In the genomic region with DNA sequence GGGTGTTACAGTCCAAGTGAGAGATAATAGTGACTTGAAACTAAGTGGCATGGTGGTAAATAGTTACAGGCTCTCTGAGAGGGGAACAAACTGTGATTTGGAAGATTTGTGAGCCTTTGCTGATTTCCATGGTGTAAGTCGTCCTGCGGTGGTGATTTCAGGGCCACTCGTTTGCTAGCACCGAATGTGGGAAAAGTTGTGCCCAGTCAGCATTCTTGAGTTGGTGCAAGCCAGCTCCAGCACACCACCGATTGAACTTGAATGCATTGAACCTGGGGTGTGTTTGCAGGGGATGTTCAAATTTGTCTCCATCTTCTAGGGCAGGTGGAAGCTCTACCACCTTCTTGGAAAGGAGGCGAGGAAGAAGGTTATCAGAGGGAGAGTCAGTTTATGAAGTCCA, we compare ENCODE assay signal across 16 cellular contexts. TPM values are rescaled to one million over a fixed set of nuclear protein-coding genes. Genes with fewer than 3 reads are reported as not detected.
DNase-seq lines count a peak whose midpoint lies in the region; ATAC-seq and TF ChIP-seq lines count a peak whose summit lies in the region.
"Had no signal": no experiment of that assay in that cellular context is flagged by ENCODE, and none has a peak within 500 bp of the region (broad histone marks: within the 10 kb centered on the region; RNA-seq: fewer than 3 reads in every experiment).

No MANE protein-coding gene starts in this region.

- H3K4me3 ChIP-seq in BLaER1 treated with 17β-estradiol and CSF1 and Interleukin-3, amounts not matched to agents 10 nM and 100 nM: no peak overlapping the region
- H3K4me3 ChIP-seq in SJSA1 (no peak overlapping the region), esophagus muscularis mucosa (no peak overlapping the region)
- no peak overlapping the region for H3K4me3 ChIP-seq in CD8-positive, alpha-beta memory T cell (ENCODE audit: low read length)
- H3K4me3 ChIP-seq: GM12878, neural progenitor cell, sigmoid colon had no signal

- H3K9me3 ChIP-seq in BLaER1 treated with 17β-estradiol and CSF1 and Interleukin-3, amounts not matched to agents 10 nM and 100 nM (replicated peaks in 1 of 11): peaks cover 0 to 8% (median 6%) of the 10 kb centered on the region in 11 experiments; a peak in 16 of 22 replicates
- H3K9me3 ChIP-seq in SJSA1 (replicated peaks): no peaks in the 10 kb centered on the region
- no peaks in the 10 kb centered on the region for H3K9me3 ChIP-seq in esophagus muscularis mucosa
- H3K9me3 ChIP-seq in CD8-positive, alpha-beta memory T cell (ENCODE audit: low read length): no peaks in the 10 kb centered on the region
- H3K9me3 ChIP-seq: sigmoid colon had no signal

- H3K4me3 Mint-ChIP-seq in stimulated activated memory B cell treated with anti-CD40 and anti-IgM and Interleukin-4, amounts not matched to agents 10 μg/mL and 1 μg/mL and 100 μg/mL, for 72 hours: no peak overlapping the region
- no peak overlapping the region for H3K4me3 Mint-ChIP-seq in CD8-positive, alpha-beta memory T cell
- H3K4me3 Mint-ChIP-seq: neural progenitor cell; T-helper 2 cell treated with Interferon-gamma antibody and Interleukin-4, amounts not matched to agents 5 μg/mL and 100 μg/mL, for 36 hours had no signal

- intact Hi-C loops in esophagus muscularis mucosa (cut with DNase I): no loop called here

- H4K20me1 ChIP-seq in BLaER1 treated with 17β-estradiol and CSF1 and Interleukin-3, amounts not matched to agents 10 nM and 100 nM: peaks cover 0 to 10% (median 0%) of the 10 kb centered on the region in 11 experiments; a peak in 4 of 22 replicates

- TF ChIP-seq POLR2A in esophagus muscularis mucosa (IDR thresholded peaks at IDR 0.05; ENCODE audit: low read depth): no peak

- H3K4me1 Mint-ChIP-seq in stimulated activated memory B cell treated with anti-CD40 and anti-IgM and Interleukin-4, amounts not matched to agents 10 μg/mL and 1 μg/mL and 100 μg/mL, for 72 hours: peaks cover 75% of the 10 kb centered on the region
- H3K4me1 Mint-ChIP-seq in CD8-positive, alpha-beta memory T cell: peaks cover 19 to 32% (median 29%) of the 10 kb centered on the region in 3 donors

- 0 out of 22 replicates have a peak overlapping the region, but pooled peaks of 2 of the 11 experiments have one; percentile 1 to 16 for H3K9ac ChIP-seq in BLaER1 treated with 17β-estradiol and CSF1 and Interleukin-3, amounts not matched to agents 10 nM and 100 nM
- H3K9ac ChIP-seq: neural progenitor cell had no signal

- peaks cover 25% of the 10 kb centered on the region for H3K36me3 Mint-ChIP-seq in stimulated activated memory B cell treated with anti-CD40 and anti-IgM and Interleukin-4, amounts not matched to agents 10 μg/mL and 1 μg/mL and 100 μg/mL, for 72 hours
- peaks cover 0 to 24% (median 2%) of the 10 kb centered on the region in 3 donors for H3K36me3 Mint-ChIP-seq in CD8-positive, alpha-beta memory T cell

- peak overlapping the region; percentile 61 to 88 (median 79) for H3K4me2 ChIP-seq in BLaER1 treated with 17β-estradiol and CSF1 and Interleukin-3, amounts not matched to agents 10 nM and 100 nM
- H3K4me2 ChIP-seq: neural progenitor cell had no signal

- H3K9me3 Mint-ChIP-seq in stimulated activated memory B cell treated with anti-CD40 and anti-IgM and Interleukin-4, amounts not matched to agents 10 μg/mL and 1 μg/mL and 100 μg/mL, for 72 hours: no peaks in the 10 kb centered on the region
- no peaks in the 10 kb centered on the region for H3K9me3 Mint-ChIP-seq in CD8-positive, alpha-beta memory T cell
- H3K9me3 Mint-ChIP-seq: neural progenitor cell; T-helper 2 cell treated with Interferon-gamma antibody and Interleukin-4, amounts not matched to agents 5 μg/mL and 100 μg/mL, for 36 hours had no signal

- peak overlapping the region in 5 of 11 experiments; percentile 10 to 34 (median 19); a peak in 4 of 22 replicates for H3K27ac ChIP-seq in BLaER1 treated with 17β-estradiol and CSF1 and Interleukin-3, amounts not matched to agents 10 nM and 100 nM
- H3K27ac ChIP-seq in SJSA1: peak overlapping the region; percentile 5; the same call in 1 of the 2 replicates
- peak overlapping the region; percentile 26 to 59 (median 54) for H3K27ac ChIP-seq in esophagus muscularis mucosa (replicated peaks in 1 of 4)
- H3K27ac ChIP-seq in CD8-positive, alpha-beta memory T cell (ENCODE audit: low read depth, low read length): no peak overlapping the region
- H3K27ac ChIP-seq: C4-2B, neural progenitor cell had no signal

- ATAC-seq in stimulated activated memory B cell treated with anti-CD40 and anti-IgM and Interleukin-4, amounts not matched to agents 10 μg/mL and 1 μg/mL and 100 μg/mL, for 72 hours: no peak
- ATAC-seq: GM12878, Panc1 had no signal

- WGBS in esophagus muscularis mucosa: 75% methylated on average over 6 of the region's 6 CpGs

- DNase-seq in SJSA1 (ENCODE audit: low read depth in 1 of 2, low spot score in 2 of 2) (no peak), esophagus muscularis mucosa (ENCODE audit: extremely low spot score) (no peak), DMS79 (lab: John Stamatoyannopoulos, UW) (no peak), NCI-H2107 (lab: John Stamatoyannopoulos, UW) (no peak)
- DNase-seq in CD8-positive, alpha-beta memory T cell: no peak
- no peak for DNase-seq in stimulated activated CD4-positive, alpha-beta T cell treated with anti-CD3 and anti-CD28 coated beads, Interleukin-2, amount 100 ng/mL, for 24 hours
- DNase-seq: activated CD4-positive, alpha-beta T cell treated with anti-CD3 and anti-CD28 coated beads, Interleukin-2, amount 50 U/mL, for 48 hours; NCI-H1417 treated with DMSO at 0.1 percent for 48 hours; sigmoid colon had no signal

- no peaks in the 10 kb centered on the region for H3K27me3 Mint-ChIP-seq in stimulated activated memory B cell treated with anti-CD40 and anti-IgM and Interleukin-4, amounts not matched to agents 10 μg/mL and 1 μg/mL and 100 μg/mL, for 72 hours
- no peaks in the 10 kb centered on the region for H3K27me3 Mint-ChIP-seq in CD8-positive, alpha-beta memory T cell

- H3K27me3 ChIP-seq in BLaER1 treated with 17β-estradiol and CSF1 and Interleukin-3, amounts not matched to agents 10 nM and 100 nM: no peaks in the 10 kb centered on the region
- H3K27me3 ChIP-seq in SJSA1 (replicated peaks): no peaks in the 10 kb centered on the region
- H3K27me3 ChIP-seq in esophagus muscularis mucosa: no peaks in the 10 kb centered on the region
- H3K27me3 ChIP-seq in CD8-positive, alpha-beta memory T cell (ENCODE audit: insufficient read depth, low read length, poor library complexity, severe bottlenecking): no peaks in the 10 kb centered on the region
- H3K27me3 ChIP-seq: neural progenitor cell, sigmoid colon had no signal

- no peak for TF ChIP-seq CTCF in esophagus muscularis mucosa (IDR thresholded peaks at IDR 0.05)

- POLR2A ChIA-PET in CD8-positive, alpha-beta memory T cell (lab: Charles Lee): no interaction called here

- peak overlapping the region; percentile 57 for H3K27ac Mint-ChIP-seq in stimulated activated memory B cell treated with anti-CD40 and anti-IgM and Interleukin-4, amounts not matched to agents 10 μg/mL and 1 μg/mL and 100 μg/mL, for 72 hours
- peak overlapping the region in 3 of 8 donors; percentile 20 to 70 (median 39) for H3K27ac Mint-ChIP-seq in CD8-positive, alpha-beta memory T cell

- peaks cover 44 to 86% (median 78%) of the 10 kb centered on the region in 10 experiments for H3K4me1 ChIP-seq in BLaER1 treated with 17β-estradiol and CSF1 and Interleukin-3, amounts not matched to agents 10 nM and 100 nM
- H3K4me1 ChIP-seq in SJSA1 (replicated peaks) (peaks cover 35% of the 10 kb centered on the region), esophagus muscularis mucosa (peaks cover 43 to 77% (median 57%) of the 10 kb centered on the region in 4 donors)
- H3K4me1 ChIP-seq in CD8-positive, alpha-beta memory T cell (ENCODE audit: insufficient read depth, low read length): peaks cover 5% of the 10 kb centered on the region

- TF ChIP-seq EP300 in esophagus muscularis mucosa (IDR thresholded peaks at IDR 0.05): no peak

- peaks cover 9 to 18% (median 13%) of the 10 kb centered on the region in 11 experiments for H3K36me3 ChIP-seq in BLaER1 treated with 17β-estradiol and CSF1 and Interleukin-3, amounts not matched to agents 10 nM and 100 nM
- H3K36me3 ChIP-seq in SJSA1 (no peaks in the 10 kb centered on the region), esophagus muscularis mucosa (peaks cover 0 to 18% (median 16%) of the 10 kb centered on the region in 4 donors)
- peaks cover 10% of the 10 kb centered on the region for H3K36me3 ChIP-seq in CD8-positive, alpha-beta memory T cell (ENCODE audit: insufficient read depth, low read length)
- H3K36me3 ChIP-seq: neural progenitor cell had no signal

- CTCF ChIA-PET in CD8-positive, alpha-beta memory T cell (lab: Charles Lee): no interaction called here

RNA-seq across cellular contexts. Expression of gene MAPKBP1, which starts 21.7 kb away (rescaled TPM):
- 5.3 and 12.9 TPM in 2 replicates for total RNA-seq in SJSA1 (2014; rRNA removed; shearing (Covaris generic))
- total RNA-seq in esophagus muscularis mucosa: 10 to 100 TPM; 18.2 to 54.6 (median 42.9) TPM
- total RNA-seq in CD8-positive, alpha-beta memory T cell: 10 to 100 TPM; 16.0 to 17.8 TPM
- 4.8 TPM for polyA plus RNA-seq in CD8-positive, alpha-beta memory T cell

RNA-seq across cellular contexts. Expression of gene JMJD7, which starts 31.9 kb away (rescaled TPM):
- total RNA-seq in SJSA1 (2014; rRNA removed; shearing (Covaris generic)): 7.1 and 9.4 TPM in 2 replicates
- 1 to 10 TPM; 6.2 to 9.6 (median 7.5) TPM for total RNA-seq in esophagus muscularis mucosa
- total RNA-seq in CD8-positive, alpha-beta memory T cell: 10 to 100 TPM; 14.4 to 15.0 TPM
- polyA plus RNA-seq in CD8-positive, alpha-beta memory T cell: 25.5 TPM

RNA-seq across cellular contexts. Expression of gene PLA2G4B, which starts 42.7 kb away (rescaled TPM):
- total RNA-seq in SJSA1 (2014; rRNA removed; shearing (Covaris generic)): 2.2 and 2.7 TPM in 2 replicates
- 1 to 10 TPM in 3 of 4 donors, under 1 TPM in 1; 0.91 to 6.6 (median 2.5) TPM for total RNA-seq in esophagus muscularis mucosa
- 1 to 10 TPM; 5.9 to 6.8 TPM for total RNA-seq in CD8-positive, alpha-beta memory T cell
- 3.1 TPM for polyA plus RNA-seq in CD8-positive, alpha-beta memory T cell
